19 cellular contexts compared by ENCODE assay signal in genomic region chr19:19752760-19753403, GRCh38. TPM values are rescaled to one million over a fixed set of nuclear protein-coding genes. Genes with fewer than 3 reads are reported as not detected.
DNase-seq lines count a peak whose midpoint lies in the region; FAIRE-seq and TF ChIP-seq lines count a peak whose summit lies in the region.
"Had no signal": no experiment of that assay in that cellular context is flagged by ENCODE, and none has a peak within 500 bp of the region (broad histone marks: within the 10 kb centered on the region; RNA-seq: fewer than 3 reads in every experiment).

No MANE protein-coding gene starts in this region.

- TF ChIP-seq CTCF in coronary artery (IDR thresholded peaks at IDR 0.05) = no peak
- no peak for TF ChIP-seq CTCF in GM20000 (IDR thresholded peaks at IDR 0.05; ENCODE audit: extremely low read depth, missing control alignments)

- DNase-seq in AG20443 (ENCODE audit: low spot score) (peak; percentile 9), GM12892 (ENCODE audit: insufficient read length) (peak; percentile 16), coronary artery (ENCODE audit: low spot score) (peak; percentile 47), GM20000 (ENCODE audit: low spot score) (no peak), HTR-8/SVneo (ENCODE audit: insufficient read length, low spot score) (no peak)
- peak; percentile 17 for DNase-seq in stimulated activated CD8-positive, alpha-beta memory T cell treated with anti-CD3 and anti-CD28 coated beads, Interleukin-4, amount 100 ng/mL, for 48 hours
- no peak for DNase-seq in activated CD4-positive, CD25-positive, alpha-beta regulatory T cell treated with anti-CD3 and anti-CD28 coated beads, Interleukin-2, amount 50 U/mL, for 72 hours
- DNase-seq: ACHN; AML-193; Caco-2; CD4-positive, alpha-beta T cell; DMS153; DMS79; GDM1; KG1 had no signal

- H3K27ac ChIP-seq in coronary artery = no peak overlapping the region
- H3K27ac ChIP-seq: C4-2B had no signal

- H3K4me3 ChIP-seq in coronary artery = no peak overlapping the region
- H3K4me3 ChIP-seq: HAP-1 had no signal

- no peak for TF ChIP-seq POLR2A in GM12892 (IDR thresholded peaks at IDR 0.05; ENCODE audit: low read depth, low read length)

- FAIRE-seq in GM12892 (lab: Jason Lieb, UNC) = no peak
- FAIRE-seq in HTR-8/SVneo (lab: Jason Lieb, UNC) = no peak
- FAIRE-seq: A204.1, H1 had no signal

RNA-seq across cellular contexts. Expression of gene ZNF14, which starts 20.0 kb away (rescaled TPM):
- polyA plus RNA-seq in GM12892 (2012; ENCODE audit: missing spikeins) = 4.3 TPM

Comparison
In these comparisons a context has a peak if more than half of its experiments do, and no peak if none do; other contexts are left out.
1. DNase-seq: peak in AG20443 (single experiment), GM12892 (single experiment), coronary artery (single experiment) and stimulated activated CD8-positive, alpha-beta memory T cell treated with anti-CD3 and anti-CD28 coated beads, Interleukin-4, amount 100 ng/mL, for 48 hours (single experiment); none in GM20000 (single experiment), HTR-8/SVneo (single experiment) and activated CD4-positive, CD25-positive, alpha-beta regulatory T cell treated with anti-CD3 and anti-CD28 coated beads, Interleukin-2, amount 50 U/mL, for 72 hours (single experiment).